Comparison of ENCODE assay signal across 1 cellular context in genomic region chr2:28185881-28186280, GRCh38.
TF ChIP-seq lines count a peak whose summit lies in the region.

No MANE protein-coding gene starts in this region.

TF ChIP-seq in IMR-90, 13 proteins besides CTCF, POLR2A, EP300 and RAD21:
- TF ChIP-seq CEBPB (IDR thresholded peaks at IDR 0.05; ENCODE audit: low read depth, low read length) (peak; percentile 85), MAFK (IDR thresholded peaks at IDR 0.05; ENCODE audit: low read depth, low read length) (peak; percentile 77), FOS (IDR thresholded peaks at IDR 0.05; ENCODE audit: low read depth, low read length) (peak; percentile 68; the same call in 1 of the 2 replicates), BHLHE40 (IDR thresholded peaks at IDR 0.05; ENCODE audit: low read depth, low read length) (no peak)
